Comparison of ENCODE assay signal across 1 cellular context in genomic region chr12:7605900-7606465, GRCh38.
TF ChIP-seq lines count a peak whose summit lies in the region.

No MANE protein-coding gene starts in this region.

TF ChIP-seq in K562, 482 proteins besides CTCF, POLR2A, EP300 and RAD21 (continues in another document):
- TF ChIP-seq, protein P1, sequence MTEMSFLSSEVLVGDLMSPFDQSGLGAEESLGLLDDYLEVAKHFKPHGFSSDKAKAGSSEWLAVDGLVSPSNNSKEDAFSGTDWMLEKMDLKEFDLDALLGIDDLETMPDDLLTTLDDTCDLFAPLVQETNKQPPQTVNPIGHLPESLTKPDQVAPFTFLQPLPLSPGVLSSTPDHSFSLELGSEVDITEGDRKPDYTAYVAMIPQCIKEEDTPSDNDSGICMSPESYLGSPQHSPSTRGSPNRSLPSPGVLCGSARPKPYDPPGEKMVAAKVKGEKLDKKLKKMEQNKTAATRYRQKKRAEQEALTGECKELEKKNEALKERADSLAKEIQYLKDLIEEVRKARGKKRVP (CRISPR knock-in tag; IDR thresholded peaks at IDR 0.05): no peak
- TF ChIP-seq NFYB (IDR thresholded peaks at IDR 0.05; ENCODE audit: extremely low read depth, insufficient read length) (peak; percentile 28), PATZ1 (CRISPR knock-in tag; IDR thresholded peaks at IDR 0.05; ENCODE audit: borderline replicate concordance) (no peak), TCFL5 (CRISPR knock-in tag; conservative IDR thresholded peaks at IDR 0.05) (no peak), GABPA (tag; conservative IDR thresholded peaks at IDR 0.05; ENCODE audit: low read depth) (peak; percentile 14; the same call in 1 of the 2 replicates), PHTF2 (CRISPR knock-in tag; IDR thresholded peaks at IDR 0.05) (no peak), E4F1 (CRISPR knock-in tag; IDR thresholded peaks at IDR 0.05; ENCODE audit: borderline replicate concordance) (no peak), ZNF143 (CRISPR knock-in tag; IDR thresholded peaks at IDR 0.05) (no peak), E2F1 (CRISPR knock-in tag; IDR thresholded peaks at IDR 0.05) (no peak), SAFB (IDR thresholded peaks at IDR 0.05; ENCODE audit: borderline replicate concordance, low read depth, low read length) (no peak), ATF1 (CRISPR knock-in tag; IDR thresholded peaks at IDR 0.05) (no peak), ATF1 (tag; IDR thresholded peaks at IDR 0.05) (peak; percentile 62), MYBL2 (IDR thresholded peaks at IDR 0.05; ENCODE audit: low read depth) (no peak), MYBL2 (CRISPR knock-in tag; IDR thresholded peaks at IDR 0.05; ENCODE audit: borderline replicate concordance) (no peak), RFX1 (IDR thresholded peaks at IDR 0.05) (no peak), ZNF785 (CRISPR knock-in tag; IDR thresholded peaks at IDR 0.05) (no peak), CHD1 (IDR thresholded peaks at IDR 0.05; ENCODE audit: low read length) (no peak), CEBPB (tag; IDR thresholded peaks at IDR 0.05) (peak; percentile 59; the same call in 1 of the 2 replicates), SIRT6 (IDR thresholded peaks at IDR 0.05; ENCODE audit: low read depth, low read length) (no peak), ZFP36 (IDR thresholded peaks at IDR 0.05; ENCODE audit: low read depth, low read length, partially characterized antibody) (peak; percentile 18), BACH1 (tag; IDR thresholded peaks at IDR 0.05) (0 out of 2 replicates have a peak, but pooled peaks have one; percentile 20), POLR2H (tag; IDR thresholded peaks at IDR 0.05; ENCODE audit: low read depth) (peak; percentile 13; the same call in 1 of the 2 replicates), ZNF274 (IDR thresholded peaks at IDR 0.05; ENCODE audit: borderline replicate concordance, low read depth, low read length) (no peak), THRAP3 (IDR thresholded peaks at IDR 0.05; ENCODE audit: borderline replicate concordance) (no peak), ETV5 (CRISPR knock-in tag; IDR thresholded peaks at IDR 0.05; ENCODE audit: low read depth) (no peak), ZBTB11 (CRISPR knock-in tag; IDR thresholded peaks at IDR 0.05) (peak in 1 of 3 experiments; percentile 51; a peak in 1 of 6 replicates), SRF (CRISPR knock-in tag; IDR thresholded peaks at IDR 0.05) (peak in 1 of 2 experiments; percentile 91; a peak in 2 of 4 replicates), ESRRB (CRISPR knock-in tag; IDR thresholded peaks at IDR 0.05; ENCODE audit: borderline replicate concordance) (no peak), HOXB6 (CRISPR knock-in tag; IDR thresholded peaks at IDR 0.05; ENCODE audit: borderline replicate concordance) (no peak), TBL1XR1 (IDR thresholded peaks at IDR 0.05; ENCODE audit: low read length in 2 of 2) (no peak), HDAC3 (IDR thresholded peaks at IDR 0.05; ENCODE audit: borderline replicate concordance, partially characterized antibody) (no peak), CBFA2T3 (IDR thresholded peaks at IDR 0.05) (no peak), ZNF766 (CRISPR knock-in tag; conservative IDR thresholded peaks at IDR 0.05) (peak; percentile 51; the same call in 1 of the 2 replicates), ATF7 (IDR thresholded peaks at IDR 0.05) (0 out of 2 replicates have a peak, but pooled peaks have one; percentile 25), ETV6 (IDR thresholded peaks at IDR 0.05; ENCODE audit: borderline replicate concordance in 1 of 2, low read depth in 2 of 2, low read length in 1 of 2) (no peak), ETV6 (CRISPR knock-in tag; IDR thresholded peaks at IDR 0.05; ENCODE audit: borderline replicate concordance) (no peak)
- TF ChIP-seq, protein P2, sequence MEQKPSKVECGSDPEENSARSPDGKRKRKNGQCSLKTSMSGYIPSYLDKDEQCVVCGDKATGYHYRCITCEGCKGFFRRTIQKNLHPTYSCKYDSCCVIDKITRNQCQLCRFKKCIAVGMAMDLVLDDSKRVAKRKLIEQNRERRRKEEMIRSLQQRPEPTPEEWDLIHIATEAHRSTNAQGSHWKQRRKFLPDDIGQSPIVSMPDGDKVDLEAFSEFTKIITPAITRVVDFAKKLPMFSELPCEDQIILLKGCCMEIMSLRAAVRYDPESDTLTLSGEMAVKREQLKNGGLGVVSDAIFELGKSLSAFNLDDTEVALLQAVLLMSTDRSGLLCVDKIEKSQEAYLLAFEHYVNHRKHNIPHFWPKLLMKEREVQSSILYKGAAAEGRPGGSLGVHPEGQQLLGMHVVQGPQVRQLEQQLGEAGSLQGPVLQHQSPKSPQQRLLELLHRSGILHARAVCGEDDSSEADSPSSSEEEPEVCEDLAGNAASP (IDR thresholded peaks at IDR 0.05): no peak
- TF ChIP-seq, protein P3, sequence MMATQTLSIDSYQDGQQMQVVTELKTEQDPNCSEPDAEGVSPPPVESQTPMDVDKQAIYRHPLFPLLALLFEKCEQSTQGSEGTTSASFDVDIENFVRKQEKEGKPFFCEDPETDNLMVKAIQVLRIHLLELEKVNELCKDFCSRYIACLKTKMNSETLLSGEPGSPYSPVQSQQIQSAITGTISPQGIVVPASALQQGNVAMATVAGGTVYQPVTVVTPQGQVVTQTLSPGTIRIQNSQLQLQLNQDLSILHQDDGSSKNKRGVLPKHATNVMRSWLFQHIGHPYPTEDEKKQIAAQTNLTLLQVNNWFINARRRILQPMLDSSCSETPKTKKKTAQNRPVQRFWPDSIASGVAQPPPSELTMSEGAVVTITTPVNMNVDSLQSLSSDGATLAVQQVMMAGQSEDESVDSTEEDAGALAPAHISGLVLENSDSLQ (IDR thresholded peaks at IDR 0.05): peak; percentile 20; the same call in 1 of the 2 replicates
- TF ChIP-seq, protein P4, sequence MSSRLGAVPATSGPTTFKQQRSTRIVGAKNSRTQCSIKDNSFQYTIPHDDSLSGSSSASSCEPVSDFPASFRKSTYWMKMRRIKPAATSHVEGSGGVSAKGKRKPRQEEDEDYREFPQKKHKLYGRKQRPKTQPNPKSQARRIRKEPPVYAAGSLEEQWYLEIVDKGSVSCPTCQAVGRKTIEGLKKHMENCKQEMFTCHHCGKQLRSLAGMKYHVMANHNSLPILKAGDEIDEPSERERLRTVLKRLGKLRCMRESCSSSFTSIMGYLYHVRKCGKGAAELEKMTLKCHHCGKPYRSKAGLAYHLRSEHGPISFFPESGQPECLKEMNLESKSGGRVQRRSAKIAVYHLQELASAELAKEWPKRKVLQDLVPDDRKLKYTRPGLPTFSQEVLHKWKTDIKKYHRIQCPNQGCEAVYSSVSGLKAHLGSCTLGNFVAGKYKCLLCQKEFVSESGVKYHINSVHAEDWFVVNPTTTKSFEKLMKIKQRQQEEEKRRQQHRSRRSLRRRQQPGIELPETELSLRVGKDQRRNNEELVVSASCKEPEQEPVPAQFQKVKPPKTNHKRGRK (tag; IDR thresholded peaks at IDR 0.05): peak; percentile 82
